Comparison of ENCODE assay signal across 18 cellular contexts in genomic region chr6:9131616-9132015, GRCh38.
DNase-seq lines count a peak whose midpoint lies in the region; ATAC-seq and TF ChIP-seq lines count a peak whose summit lies in the region.
"Had no signal": no experiment of that assay in that cellular context is flagged by ENCODE, and none has a peak within 500 bp of the region (broad histone marks: within the 10 kb centered on the region; RNA-seq: fewer than 3 reads in every experiment).

No MANE protein-coding gene starts in this region.

- H3K27ac Mint-ChIP-seq in CD8-positive, alpha-beta T cell: no peak overlapping the region
- H3K27ac Mint-ChIP-seq: activated naive CD8-positive, alpha-beta T cell; CD4-positive, alpha-beta memory T cell; stimulated activated naive CD8-positive, alpha-beta T cell treated with anti-CD3 and anti-CD28 coated beads, Interleukin-15, Interleukin-2, amounts not matched to agents 100 ng/mL and 50 ng/mL, for 24 hours had no signal

- POLR2A ChIA-PET in CD8-positive, alpha-beta T cell (lab: Charles Lee): no interaction called here

- H3K27me3 ChIP-seq in stomach (no peaks in the 10 kb centered on the region), ascending aorta (no peaks in the 10 kb centered on the region)
- no peaks in the 10 kb centered on the region for H3K27me3 ChIP-seq in CD8-positive, alpha-beta T cell (ENCODE audit: insufficient read depth, low read length)

- DNase-seq in NCI-H2196 (lab: John Stamatoyannopoulos, UW; ENCODE audit: unreplicated experiment) (peak; percentile 33), NCI-H2196 treated with DMSO at 0.1 percent for 48 hours (lab: John Stamatoyannopoulos, UW; ENCODE audit: unreplicated experiment) (no peak), NCI-H748 treated with DMSO at 0.1 percent for 48 hours (lab: John Stamatoyannopoulos, UW) (peak; percentile 82), kidney glomerular epithelial cell (lab: John Stamatoyannopoulos, UW) (peak; percentile 1), stomach (peak; percentile 28), ascending aorta (ENCODE audit: low spot score in 2 of 2) (no peak)
- no peak for DNase-seq in CD8-positive, alpha-beta T cell
- DNase-seq: activated CD4-positive, alpha-beta T cell treated with anti-CD3 and anti-CD28 coated beads for 4 hours; activated T-cell treated with anti-CD3 and anti-CD28 coated beads for 4 hours; CD4-positive, alpha-beta memory T cell; cerebellar nuclear complex; left cardiac atrium; NCI-H1105; OCI-M1 had no signal

- ATAC-seq in HG03342 (IDR thresholded peaks at IDR 0.05; ENCODE audit: unreplicated experiment): no peak
- no peak for ATAC-seq in CD8-positive, alpha-beta T cell
- ATAC-seq: A549, left cardiac atrium had no signal

- H3K4me3 Mint-ChIP-seq in CD8-positive, alpha-beta T cell: no peak overlapping the region
- H3K4me3 Mint-ChIP-seq: activated naive CD8-positive, alpha-beta T cell; CD4-positive, alpha-beta memory T cell; stimulated activated naive CD8-positive, alpha-beta T cell treated with anti-CD3 and anti-CD28 coated beads, Interleukin-15, Interleukin-2, amounts not matched to agents 100 ng/mL and 50 ng/mL, for 24 hours had no signal

- no peak for TF ChIP-seq POLR2A in stomach (IDR thresholded peaks at IDR 0.05)

- H3K4me1 ChIP-seq in stomach (peaks cover 0 to 3% (median 0%) of the 10 kb centered on the region in 4 donors), ascending aorta (no peaks in the 10 kb centered on the region)
- H3K4me1 ChIP-seq in CD8-positive, alpha-beta T cell (ENCODE audit: insufficient read depth, low read length): no peaks in the 10 kb centered on the region

- TF ChIP-seq CTCF in stomach (IDR thresholded peaks at IDR 0.05) (no peak), ascending aorta (IDR thresholded peaks at IDR 0.05) (no peak)
- TF ChIP-seq CTCF in CD8-positive, alpha-beta T cell (IDR thresholded peaks at IDR 0.05): no peak

- H3K27ac ChIP-seq in stomach: no peak overlapping the region
- no peak overlapping the region for H3K27ac ChIP-seq in ascending aorta
- H3K27ac ChIP-seq in CD8-positive, alpha-beta T cell (ENCODE audit: low read depth, low read length): no peak overlapping the region
- H3K27ac ChIP-seq: A549 had no signal

- no peak overlapping the region for H3K4me3 ChIP-seq in stomach
- H3K4me3 ChIP-seq in ascending aorta: no peak overlapping the region
- H3K4me3 ChIP-seq in CD8-positive, alpha-beta T cell (ENCODE audit: low read depth, low read length): no peak overlapping the region
- H3K4me3 ChIP-seq: A549 had no signal

- H3K36me3 ChIP-seq in stomach (no peaks in the 10 kb centered on the region), ascending aorta (no peaks in the 10 kb centered on the region)
- H3K36me3 ChIP-seq in CD8-positive, alpha-beta T cell (ENCODE audit: insufficient read depth, low read length): no peaks in the 10 kb centered on the region

- CTCF ChIA-PET in CD8-positive, alpha-beta T cell (lab: Charles Lee): no interaction called here

- H3K36me3 Mint-ChIP-seq in CD8-positive, alpha-beta T cell: no peaks in the 10 kb centered on the region
- H3K36me3 Mint-ChIP-seq: activated naive CD8-positive, alpha-beta T cell; CD4-positive, alpha-beta memory T cell had no signal

- no peak for TF ChIP-seq EP300 in stomach (IDR thresholded peaks at IDR 0.05)

- no peaks in the 10 kb centered on the region for H3K9me3 Mint-ChIP-seq in CD8-positive, alpha-beta T cell
- H3K9me3 Mint-ChIP-seq: stimulated activated naive CD8-positive, alpha-beta T cell treated with anti-CD3 and anti-CD28 coated beads, Interleukin-15, Interleukin-2, amounts not matched to agents 100 ng/mL and 50 ng/mL, for 24 hours had no signal

- H3K9me3 ChIP-seq in stomach: no peaks in the 10 kb centered on the region
- no peaks in the 10 kb centered on the region for H3K9me3 ChIP-seq in ascending aorta
- no peaks in the 10 kb centered on the region for H3K9me3 ChIP-seq in CD8-positive, alpha-beta T cell (ENCODE audit: low read length)
- H3K9me3 ChIP-seq: A549 had no signal

- 6 to 16% (median 14%) methylated on average over 8 of the region's 8 CpGs for WGBS in stomach, 5 donors

- intact Hi-C loops in stomach (cut with DNase I; ENCODE audit: low total_unique reads): no loop called here
- intact Hi-C loops in ascending aorta (cut with DNase I): no loop called here
- intact Hi-C loops in CD8-positive, alpha-beta T cell (cut with DNase I, micrococcal nuclease): no loop called here

- no peaks in the 10 kb centered on the region for H3K4me1 Mint-ChIP-seq in CD8-positive, alpha-beta T cell (ENCODE audit: low read depth)
- H3K4me1 Mint-ChIP-seq: CD4-positive, alpha-beta memory T cell had no signal

- no peaks in the 10 kb centered on the region for H3K27me3 Mint-ChIP-seq in CD8-positive, alpha-beta T cell (ENCODE audit: low read depth)
- H3K27me3 Mint-ChIP-seq: activated naive CD8-positive, alpha-beta T cell; CD4-positive, alpha-beta memory T cell; stimulated activated naive CD8-positive, alpha-beta T cell treated with anti-CD3 and anti-CD28 coated beads, Interleukin-15, Interleukin-2, amounts not matched to agents 100 ng/mL and 50 ng/mL, for 24 hours had no signal

Comparison
In these comparisons a context has a peak if more than half of its experiments do, and no peak if none do; other contexts are left out.
1. DNase-seq: peak in NCI-H2196 (single experiment), NCI-H748 treated with DMSO at 0.1 percent for 48 hours (single experiment), kidney glomerular epithelial cell (single experiment) and stomach (single experiment); none in NCI-H2196 treated with DMSO at 0.1 percent for 48 hours (single experiment), ascending aorta (0 of 2) and CD8-positive, alpha-beta T cell (0 of 7).